1 cellular context compared by ENCODE assay signal in genomic region chr2:9087151-9087681, GRCh38.
A peak's percentile ranks its signal among the peaks of the same experiment; 100 is the strongest.
TF ChIP-seq lines count a peak whose summit lies in the region.

No MANE protein-coding gene starts in this region.

TF ChIP-seq in SK-N-SH, 30 proteins besides CTCF, POLR2A, EP300 and RAD21 (continued from another document):
- TF ChIP-seq TCF12 (IDR thresholded peaks at IDR 0.05) (peak; percentile 58), CHD2 (IDR thresholded peaks at IDR 0.05; ENCODE audit: low read length, partially characterized antibody) (no peak), IRF3 (IDR thresholded peaks at IDR 0.05; ENCODE audit: low read depth, low read length) (no peak), MEF2A (IDR thresholded peaks at IDR 0.05; ENCODE audit: borderline replicate concordance, low read depth) (0 out of 2 replicates have a peak, but pooled peaks have one; percentile 26), NFIC (IDR thresholded peaks at IDR 0.05; ENCODE audit: borderline replicate concordance) (peak; percentile 23; the same call in 1 of the 2 replicates)
TF ChIP-seq in SK-N-SH: peak in this region for 7.
